10 cellular contexts compared by ENCODE assay signal in the genomic region with DNA sequence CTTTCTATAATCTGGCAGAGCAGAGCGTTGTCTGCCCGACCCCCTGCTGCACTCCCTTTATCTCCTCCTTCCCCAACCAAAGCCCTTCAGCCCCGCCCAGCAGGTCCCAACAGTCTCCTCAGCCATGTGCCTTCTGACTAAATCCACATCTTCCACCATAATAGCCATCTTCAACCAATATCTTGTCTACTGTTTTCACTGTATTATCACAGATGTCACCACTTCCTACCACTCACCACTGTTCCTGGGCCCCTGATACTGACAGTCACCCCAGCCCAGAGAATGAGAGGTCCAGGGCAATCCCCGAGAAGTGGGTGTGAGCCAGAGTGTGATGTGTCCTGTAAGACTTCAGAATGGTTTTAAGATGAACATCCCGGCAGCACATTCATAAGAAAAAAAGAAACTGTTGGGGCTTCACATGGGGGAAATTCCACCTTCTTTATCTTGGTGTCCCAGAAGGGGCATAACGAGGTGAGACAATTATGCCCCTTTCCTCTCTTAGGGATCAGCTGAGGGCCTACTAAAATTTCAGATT. TPM values are rescaled to one million over a fixed set of nuclear protein-coding genes. Genes with fewer than 3 reads are reported as not detected.
A peak's percentile ranks its signal among the peaks of the same experiment; 100 is the strongest.
DNase-seq lines count a peak whose midpoint lies in the region; ATAC-seq, FAIRE-seq and TF ChIP-seq lines count a peak whose summit lies in the region.
"Had no signal": no experiment of that assay in that cellular context is flagged by ENCODE, and none has a peak within 500 bp of the region (broad histone marks: within the 10 kb centered on the region; RNA-seq: fewer than 3 reads in every experiment).

No MANE protein-coding gene starts in this region.

- peak overlapping the region; percentile 85 for H3K4me2 ChIP-seq in GM12878 (ENCODE audit: control insufficient read depth, insufficient read depth)

- peak; percentile 79 for DNase-seq in stimulated activated naive CD4-positive, alpha-beta T cell treated with Interleukin-2 at 50 U/mL for 16 hours (lab: John Stamatoyannopoulos, UW)
- DNase-seq in stimulated activated naive CD4-positive, alpha-beta T cell (lab: John Stamatoyannopoulos, UW) = no peak
- DNase-seq in GM12878 (ENCODE audit: low read depth, low spot score) (peak; percentile 82), upper lobe of right lung (no peak), right cardiac atrium (no peak), endodermal cell (no peak)
- DNase-seq in effector CD8-positive, alpha-beta T cell (lab: John Stamatoyannopoulos, UW) = no peak
- DNase-seq: heart right ventricle had no signal

- no peak for TF ChIP-seq RAD21 in GM12878 (IDR thresholded peaks at IDR 0.05; ENCODE audit: insufficient read depth, low read depth, low read length)

- H3K4me1 ChIP-seq in GM12878 (ENCODE audit: control insufficient read depth, insufficient read depth, low read length) (peaks cover 45% of the 10 kb centered on the region), upper lobe of right lung (peaks cover 44% of the 10 kb centered on the region), right cardiac atrium (ENCODE audit: control insufficient read depth, insufficient read depth, low read length) (peaks cover 7% of the 10 kb centered on the region), endodermal cell (ENCODE audit: control insufficient read depth, insufficient read depth, low read length) (peaks cover 7% of the 10 kb centered on the region)

- peak overlapping the region; percentile 46; the same call in 1 of the 2 replicates for H3K4me3 ChIP-seq in GM12878
- no peak overlapping the region for H3K4me3 ChIP-seq in upper lobe of right lung
- no peak overlapping the region for H3K4me3 ChIP-seq in right cardiac atrium (ENCODE audit: low read length)
- H3K4me3 ChIP-seq in endodermal cell (ENCODE audit: low read length) = no peak overlapping the region
- H3K4me3 ChIP-seq: heart right ventricle, SJSA1 had no signal

- no peak overlapping the region for H3K4me3 Mint-ChIP-seq in endodermal cell

- H3K27ac Mint-ChIP-seq in endodermal cell = no peak overlapping the region

- SMC1A ChIA-PET in GM12878 (lab: Charles Lee; ENCODE audit: uncharacterized antibody, unreplicated experiment) = interaction anchor here (1.0 kb wide), 1 partner anchor 24 kb away, joined by 5 read pairs; the partner anchor contains the start of gene CCDC6

- H3K4me1 Mint-ChIP-seq in endodermal cell = peaks cover 25% of the 10 kb centered on the region

- H3K9ac ChIP-seq in GM12878 (ENCODE audit: control insufficient read depth, insufficient read depth, low read length) = peak overlapping the region; percentile 32; the same call in 1 of the 2 replicates
- no peak overlapping the region for H3K9ac ChIP-seq in endodermal cell (ENCODE audit: extremely low read depth, low read length, poor library complexity, severe bottlenecking)

- H3K27ac ChIP-seq in GM12878 (ENCODE audit: control insufficient read depth, insufficient read depth) (peak overlapping the region; percentile 77), upper lobe of right lung (peak overlapping the region; percentile 11), right cardiac atrium (ENCODE audit: low read length) (no peak overlapping the region), endodermal cell (ENCODE audit: low read depth, low read length) (no peak overlapping the region)
- H3K27ac ChIP-seq: heart right ventricle, SJSA1 had no signal

- H3K27me3 Mint-ChIP-seq in endodermal cell (ENCODE audit: insufficient read depth) = no peaks in the 10 kb centered on the region

- H3K9me3 ChIP-seq in GM12878 (replicated peaks; ENCODE audit: control insufficient read depth, insufficient read depth, low read length) = no peaks in the 10 kb centered on the region
- H3K9me3 ChIP-seq in upper lobe of right lung = no peaks in the 10 kb centered on the region
- H3K9me3 ChIP-seq in right cardiac atrium (ENCODE audit: control insufficient read depth, low read length) = no peaks in the 10 kb centered on the region
- no peaks in the 10 kb centered on the region for H3K9me3 ChIP-seq in endodermal cell (ENCODE audit: control insufficient read depth, low read length)
- H3K9me3 ChIP-seq: heart right ventricle, SJSA1 had no signal

- in situ Hi-C loops in GM12878 (cut with MboI) = no loop called here

- no peak for FAIRE-seq in GM12878 (lab: Jason Lieb, UNC)

- H3K36me3 ChIP-seq in GM12878 (ENCODE audit: control insufficient read depth in 2 of 2, insufficient read depth in 2 of 2, low read length in 1 of 2) (no peaks in the 10 kb centered on the region), upper lobe of right lung (no peaks in the 10 kb centered on the region), endodermal cell (ENCODE audit: control insufficient read depth, insufficient read depth, low read length) (no peaks in the 10 kb centered on the region)
- H3K36me3 ChIP-seq: heart right ventricle, SJSA1 had no signal

- peak; percentile 63 to 75; a peak in 3 of 4 replicates for TF ChIP-seq EP300 in GM12878 (IDR thresholded peaks at IDR 0.05; ENCODE audit: borderline replicate concordance in 1 of 2, control insufficient read depth in 1 of 2, low read depth in 2 of 2, low read length in 2 of 2)

- BruUV-seq in GM12878 (replicated peaks; lab: Mats Ljungman, UMichigan) = no TSS peak

- H3K27me3 ChIP-seq in GM12878 (replicated peaks in 1 of 2; ENCODE audit: control insufficient read depth in 2 of 2, insufficient read depth in 2 of 2, low read length in 1 of 2) = no peaks in the 10 kb centered on the region
- H3K27me3 ChIP-seq in upper lobe of right lung = no peaks in the 10 kb centered on the region
- no peaks in the 10 kb centered on the region for H3K27me3 ChIP-seq in right cardiac atrium (ENCODE audit: control insufficient read depth, insufficient read depth)
- no peaks in the 10 kb centered on the region for H3K27me3 ChIP-seq in endodermal cell (ENCODE audit: control insufficient read depth, insufficient read depth, low read length, poor library complexity, severe bottlenecking)
- H3K27me3 ChIP-seq: heart right ventricle, SJSA1 had no signal

- TF ChIP-seq POLR2A in GM12878 (IDR thresholded peaks at IDR 0.05; ENCODE audit: low read depth, low read length) = no peak

- no peak overlapping the region for H2AFZ ChIP-seq in GM12878 (ENCODE audit: control insufficient read depth, low read depth, low read length)

- CTCF ChIA-PET in GM12878 (lab: Yijun Ruan, JAX) = interaction anchor here (0.7 to 1.2 kb wide), 4 partner anchors 11 to 1084 kb away, joined by 3 to 5 read pairs (median 4); partner anchors contain the start of gene CCDC6

- no peaks in the 10 kb centered on the region for H4K20me1 ChIP-seq in GM12878 (ENCODE audit: control insufficient read depth, insufficient read depth)

- no peak for TF ChIP-seq CTCF in GM12878 (IDR thresholded peaks at IDR 0.05 in 2 of 3, conservative IDR thresholded peaks at IDR 0.05 in 1 of 3; ENCODE audit: control insufficient read depth in 2 of 3, extremely low read depth in 1 of 3, insufficient read depth in 1 of 3, low read depth in 3 of 3, low read length in 3 of 3)
- TF ChIP-seq CTCF in upper lobe of right lung (IDR thresholded peaks at IDR 0.05) = no peak
- TF ChIP-seq CTCF in endodermal cell (conservative IDR thresholded peaks at IDR 0.05) = no peak

- peak; percentile 37 for ATAC-seq in HG03558 (IDR thresholded peaks at IDR 0.05; ENCODE audit: extremely low read depth, unreplicated experiment)
- peak; percentile 84 for ATAC-seq in GM12878
- ATAC-seq in upper lobe of right lung = no peak
- ATAC-seq in right cardiac atrium = no peak

- no peaks in the 10 kb centered on the region for H3K36me3 Mint-ChIP-seq in endodermal cell (ENCODE audit: low read depth)

- intact Hi-C loops in GM12878 (cut with micrococcal nuclease; ENCODE audit: unreplicated experiment) = loop anchor here (1.0 to 2.0 kb wide), 2 partner anchors 25 to 194 kb away; partner anchors contain the start of gene CCDC6
- intact Hi-C loops in upper lobe of right lung (cut with DNase I) = no loop called here
- intact Hi-C loops in right cardiac atrium (cut with DNase I) = no loop called here

- RAD21 ChIA-PET in GM12878 (lab: Charles Lee; ENCODE audit: unreplicated experiment) = interaction anchor here (0.8 to 1.0 kb wide), 2 partner anchors 16 to 25 kb away, joined by 3 read pairs; no protein-coding TSS in a partner anchor

- POLR2A ChIA-PET in GM12878 (lab: Charles Lee) = no interaction called here

- peaks cover 59% of the 10 kb centered on the region for H3K79me2 ChIP-seq in GM12878 (ENCODE audit: control insufficient read depth, insufficient read depth, low read length)

- whole genome bisulfite sequencing in GM12878 (ENCODE audit: insufficient coverage, insufficient replicate concordance, low lambda C conversion rate, missing lambda C conversion rate) = 2% methylated on average over 5 of the region's 6 CpGs
- 71% methylated on average over 6 of the region's 6 CpGs for WGBS in right cardiac atrium
- 72 to 82% methylated on average over 2 to 6 of the region's 6 CpGs for WGBS in endodermal cell (ENCODE audit: insufficient coverage in 1 of 2, insufficient read length in 1 of 2), 2 experiments

- H3K9me3 Mint-ChIP-seq in endodermal cell = no peaks in the 10 kb centered on the region

RNA-seq across cellular contexts. Expression of gene CCDC6, which starts 25.3 kb away (rescaled TPM):
- 43.8 and 44.1 TPM in 2 replicates for total RNA-seq in GM12878 (2013; cell fraction: nucleolus; rRNA removed)
- total RNA-seq in GM12878 (2014; rRNA removed) (22.0 and 26.2 TPM in 2 replicates), GM12878 (2014; rRNA removed; fragmentation: Illumina TruSeq; extraction: Trizol) (22.7 and 25.2 TPM in 2 replicates), GM12878 (2021) (45.0 and 46.2 TPM in 2 replicates), upper lobe of right lung (55.7 TPM), right cardiac atrium (10 to 100 TPM; 21.3 to 28.1 (median 23.8) TPM), endodermal cell (10 to 100 TPM; 29.3 to 30.4 TPM)
- polyA plus RNA-seq in GM12878 (2011; ENCODE audit: low read depth) = 11.0 TPM
- polyA plus RNA-seq in GM12878 (2011; rRNA removed) (34.8 and 37.0 TPM in 2 replicates), GM12878 (2014; fragmentation: Illumina TruSeq; extraction: Trizol) (34.8 and 40.7 TPM in 2 replicates), GM12878 (2014; fragmentation: Nextera tagmentation; extraction: Ambion mirVana) (10 to 100 TPM; 11.8 to 12.3 TPM), GM12878 (2014; rRNA removed) (19.5 and 23.7 TPM in 2 replicates), GM12878 (2016; fragmentation: Nextera tagmentation; extraction: Ambion mirVana) (10 to 100 TPM; 29.7 to 30.5 TPM), right cardiac atrium (8.3 TPM)
- polyA plus RNA-seq in GM12878 (2011; cell fraction: cytosol; rRNA removed) = 22.1 and 22.8 TPM in 2 replicates
- 19.7 and 20.8 TPM in 2 replicates for polyA plus RNA-seq in GM12878 (2011; cell fraction: nucleus; rRNA removed)
- 15.4 and 15.7 TPM in 2 replicates for polyA plus RNA-seq in GM12878 (2012)
- 52.4 and 62.0 TPM in 2 replicates for polyA minus RNA-seq in GM12878 (2011; rRNA and poly(A)+ RNA removed)
- 22.6 and 30.9 TPM in 2 replicates for polyA minus RNA-seq in GM12878 (2011; cell fraction: cytosol; rRNA and poly(A)+ RNA removed)
- polyA minus RNA-seq in GM12878 (2011; cell fraction: nucleus; rRNA and poly(A)+ RNA removed) = 18.3 and 26.8 TPM in 2 replicates
- polyA plus RNA-seq in endodermal cell (2013, experiment 1 of 2) = 28.3 TPM
- 27.9 TPM for polyA plus RNA-seq in endodermal cell (2013, experiment 2 of 2)

Comparison
In these comparisons a context has a peak if more than half of its experiments do, and no peak if none do; other contexts are left out.
1. DNase-seq: peak in stimulated activated naive CD4-positive, alpha-beta T cell treated with Interleukin-2 at 50 U/mL for 16 hours (single experiment) and GM12878 (single experiment); none in stimulated activated naive CD4-positive, alpha-beta T cell (0 of 6), upper lobe of right lung (single experiment), effector CD8-positive, alpha-beta T cell (single experiment), right cardiac atrium (0 of 3) and endodermal cell (single experiment).
2. ATAC-seq: peak in HG03558 (single experiment) and GM12878 (single experiment); none in upper lobe of right lung (single experiment) and right cardiac atrium (0 of 2).
3. H3K27ac ChIP-seq: peak in GM12878 (single experiment) and upper lobe of right lung (single experiment); none in right cardiac atrium (single experiment) and endodermal cell (single experiment).